ENCODE assay signal across 29 cellular contexts in genomic region chrX:111338095-111338698, GRCh38.
"Had no signal": no experiment of that assay in that cellular context is flagged by ENCODE, and none has a peak within 500 bp of the region (broad histone marks: within the 10 kb centered on the region; RNA-seq: fewer than 3 reads in every experiment).

No MANE protein-coding gene starts in this region.

- DNase-seq: activated B cell treated with CpG ODN at 0.5 μM for 24 hours; activated CD4-positive, alpha-beta T cell treated with anti-CD3 and anti-CD28 coated beads for 48 hours; activated CD4-positive, alpha-beta T cell treated with anti-CD3 and anti-CD28 coated beads, Interleukin-2, amount 50 U/mL, for 1 hour; activated CD4-positive, alpha-beta T cell treated with anti-CD3 and anti-CD28 coated beads, Interleukin-2, amount 50 U/mL, for 48 hours; activated CD8-positive, alpha-beta memory T cell treated with anti-CD3 and anti-CD28 coated beads for 24 hours; activated CD8-positive, alpha-beta T cell treated with anti-CD3 and anti-CD28 coated beads for 36 hours; activated effector memory CD4-positive, alpha-beta T cell treated with anti-CD3 and anti-CD28 coated beads, Interleukin-2, amount 50 U/mL, for 16 hours; activated naive CD4-positive, alpha-beta T cell treated with anti-CD3 and anti-CD28 coated beads for 36 hours; activated naive CD8-positive, alpha-beta T cell treated with anti-CD3 and anti-CD28 coated beads for 36 hours; activated naive CD8-positive, alpha-beta T cell treated with anti-CD3 and anti-CD28 coated beads, Interleukin-2, amount 50 U/mL, for 24 hours; activated T-cell treated with anti-CD3 and anti-CD28 coated beads, Interleukin-2, amount 50 U/mL, for 1 hour; activated T-cell treated with anti-CD3 and anti-CD28 coated beads, Interleukin-2, amount 50 U/mL, for 48 hours; adrenal gland; amygdala; aorta; brain microvascular endothelial cell; dorsolateral prefrontal cortex; effector memory CD4-positive, alpha-beta T cell; endodermal cell; foreskin keratinocyte; gastrocnemius medialis; glutamatergic neuron; heart left ventricle; T-helper 17 cell; T1000; WERI-Rb-1 had no signal

- H3K36me3 ChIP-seq: adrenal gland, brain microvascular endothelial cell, gastrocnemius medialis, heart left ventricle, WERI-Rb-1 had no signal

- H3K4me3 ChIP-seq: adrenal gland, coronary artery, dorsolateral prefrontal cortex, gastrocnemius medialis, heart left ventricle had no signal

- H3K9me3 ChIP-seq: adrenal gland, gastrocnemius medialis, heart left ventricle had no signal

- ATAC-seq: activated CD4-positive, CD25-positive, alpha-beta regulatory T cell treated with anti-CD3 and anti-CD28 coated beads, Interleukin-2, amount 50 U/mL, for 24 hours; activated CD8-positive, alpha-beta T cell treated with anti-CD3 and anti-CD28 coated beads for 36 hours; activated naive CD8-positive, alpha-beta T cell treated with anti-CD3 and anti-CD28 coated beads, Interleukin-2, amount 50 U/mL, for 24 hours; esophagus mucosa; foreskin keratinocyte; gastrocnemius medialis; heart left ventricle; T-helper 17 cell had no signal

- H3K27ac ChIP-seq: adrenal gland, brain microvascular endothelial cell, coronary artery, dorsolateral prefrontal cortex, foreskin keratinocyte, gastrocnemius medialis, heart left ventricle, WERI-Rb-1 had no signal

- H3K4me1 ChIP-seq: adrenal gland, foreskin keratinocyte, gastrocnemius medialis, heart left ventricle had no signal

- H3K27me3 ChIP-seq: brain microvascular endothelial cell, foreskin keratinocyte had no signal
